ENCODE assay signal across 8 cellular contexts in genomic region chr9:122828965-122829284, GRCh38. TPM values are rescaled to one million over a fixed set of nuclear protein-coding genes. Genes with fewer than 3 reads are reported as not detected.
A peak's percentile ranks its signal among the peaks of the same experiment; 100 is the strongest.
DNase-seq lines count a peak whose midpoint lies in the region; ATAC-seq, FAIRE-seq and TF ChIP-seq lines count a peak whose summit lies in the region.
"Not testable (repeated sequence)": the region's sequence is repeated elsewhere in the genome, so short reads cannot be mapped to it uniquely, and the experiment has no call there.

No MANE protein-coding gene starts in this region.

- H3K9me2 ChIP-seq in SU-DHL-6 (replicated peaks; ENCODE audit: insufficient read depth, low read length); neural cell (ENCODE audit: insufficient read depth, low read length): not testable (repeated sequence)

- H3K14ac ChIP-seq in H1 (ENCODE audit: insufficient read length) = not testable (repeated sequence)

- not testable (repeated sequence) for H4K20me1 ChIP-seq in SU-DHL-6 (ENCODE audit: low read depth, low read length); H1 (replicated peaks in 1 of 2; ENCODE audit: control insufficient read depth in 1 of 2, insufficient read depth in 2 of 2, low read length in 2 of 2); neural cell (ENCODE audit: insufficient read depth)

- H3K9me3 ChIP-seq in SU-DHL-6 (ENCODE audit: insufficient read depth, low read length); H1 (ENCODE audit: insufficient read depth in 2 of 2, low read depth in 1 of 2, low read length in 1 of 2); neural cell (ENCODE audit: low read length): not testable (repeated sequence)

- H3K27ac ChIP-seq in SU-DHL-6 (ENCODE audit: low read depth, low read length); H1 (ENCODE audit: low read depth, low read length); neural cell (ENCODE audit: low read length): not testable (repeated sequence)

- H2AFZ ChIP-seq in SU-DHL-6 (ENCODE audit: low read depth, low read length, severe bottlenecking) (peak overlapping the region; percentile 99), neural cell (ENCODE audit: low read depth, low read length) (peak overlapping the region; percentile 97)
- H2AFZ ChIP-seq in H1 (ENCODE audit: low read length) = not testable (repeated sequence)

- H2BK15ac ChIP-seq in H1 (ENCODE audit: low read length) = not testable (repeated sequence)

- H4K5ac ChIP-seq in H1 (ENCODE audit: insufficient read length, low read depth, low read length) = not testable (repeated sequence)

- not testable (repeated sequence) for TF ChIP-seq CTCF in AG10803 (conservative IDR thresholded peaks at IDR 0.05; ENCODE audit: low read length); HFFc6 (IDR thresholded peaks at IDR 0.05); SU-DHL-6 (IDR thresholded peaks at IDR 0.05; ENCODE audit: insufficient read depth, low read length, poor library complexity, severe bottlenecking); H1 (IDR thresholded peaks at IDR 0.05; ENCODE audit: control extremely low read depth in 1 of 3, insufficient read depth in 1 of 3, low read depth in 1 of 3, low read length in 3 of 3); neural cell (IDR thresholded peaks at IDR 0.05; ENCODE audit: poor library complexity, severe bottlenecking)

- not testable (repeated sequence) for H3K27me3 ChIP-seq in SU-DHL-6 (ENCODE audit: low read length); H1 (replicated peaks in 1 of 4; ENCODE audit: control insufficient read depth in 3 of 4, extremely low read depth in 1 of 4, insufficient read depth in 3 of 4, low read length in 3 of 4); neural cell (ENCODE audit: insufficient read depth, low read depth, low read length)

- not testable (repeated sequence) for DNase-seq in AG10803 (ENCODE audit: low read depth); HFFc6; activated naive CD8-positive, alpha-beta T cell treated with anti-CD3 and anti-CD28 coated beads, Interleukin-2, amount 50 U/mL, for 24 hours; H1 (ENCODE audit: low read depth in 1 of 2, low spot score in 2 of 2); immature natural killer cell; stimulated activated naive CD8-positive, alpha-beta T cell treated with anti-CD3 and anti-CD28 coated beads, Interleukin-15, amount 100 ng/mL, for 72 hours

- H3K4me1 Mint-ChIP-seq in HFFc6 (ENCODE audit: low read depth) (peaks cover 23% of the 10 kb centered on the region), immature natural killer cell (peaks cover 44 to 61% of the 10 kb centered on the region in 2 donors)
- peaks cover 30% of the 10 kb centered on the region for H3K4me1 Mint-ChIP-seq in activated naive CD8-positive, alpha-beta T cell treated with anti-CD3 and anti-CD28 coated beads, Interleukin-2, amount 50 U/mL, for 24 hours
- H3K4me1 Mint-ChIP-seq in stimulated activated naive CD8-positive, alpha-beta T cell treated with anti-CD3 and anti-CD28 coated beads, Interleukin-15, amount 100 ng/mL, for 72 hours = peaks cover 42% of the 10 kb centered on the region

- H3K36me3 ChIP-seq in SU-DHL-6 (ENCODE audit: low read length); neural cell (ENCODE audit: insufficient read depth, low read length): not testable (repeated sequence)
- H3K36me3 ChIP-seq in H1 (ENCODE audit: control insufficient read depth in 2 of 4, insufficient read depth in 4 of 4, low read length in 3 of 4) = peaks cover 0 to 23% (median 11%) of the 10 kb centered on the region in 4 experiments; a peak in 5 of 8 replicates

- H3K79me1 ChIP-seq in H1 (ENCODE audit: low read depth, low read length) = not testable (repeated sequence)

- not testable (repeated sequence) for H3K36me3 Mint-ChIP-seq in HFFc6 (ENCODE audit: low read depth); activated naive CD8-positive, alpha-beta T cell treated with anti-CD3 and anti-CD28 coated beads, Interleukin-2, amount 50 U/mL, for 24 hours (ENCODE audit: low read depth); immature natural killer cell

- not testable (repeated sequence) for H3K4ac ChIP-seq in H1 (replicated peaks; ENCODE audit: insufficient read length, low read depth, low read length)

- peak overlapping the region; percentile 90 for H3K27ac Mint-ChIP-seq in HFFc6
- H3K27ac Mint-ChIP-seq in activated naive CD8-positive, alpha-beta T cell treated with anti-CD3 and anti-CD28 coated beads, Interleukin-2, amount 50 U/mL, for 24 hours = peak overlapping the region; percentile 92
- peak overlapping the region; percentile 90 to 96 (median 92) for H3K27ac Mint-ChIP-seq in immature natural killer cell
- peak overlapping the region; percentile 97 to 98 for H3K27ac Mint-ChIP-seq in stimulated activated naive CD8-positive, alpha-beta T cell treated with anti-CD3 and anti-CD28 coated beads, Interleukin-15, amount 100 ng/mL, for 72 hours

- H3K18ac ChIP-seq in H1 (ENCODE audit: extremely low read depth, low read length) = not testable (repeated sequence)

- peak overlapping the region; percentile 99 for H3K4me3 ChIP-seq in AG10803 (ENCODE audit: low read length)
- H3K4me3 ChIP-seq in SU-DHL-6 (ENCODE audit: insufficient read depth, low read length, poor library complexity, severe bottlenecking) = peak overlapping the region; percentile 83
- peak overlapping the region; percentile 81 to 97 (median 92); a peak in 6 of 8 replicates for H3K4me3 ChIP-seq in H1 (ENCODE audit: extremely low read depth in 1 of 4, insufficient read depth in 2 of 4, low read depth in 3 of 4, low read length in 4 of 4)
- H3K4me3 ChIP-seq in neural cell (ENCODE audit: low read length) = peak overlapping the region; percentile 100

- WGBS in H1 (ENCODE audit: extremely low coverage in 1 of 2, insufficient coverage in 1 of 2, insufficient read length in 1 of 2, insufficient replicate concordance in 2 of 2, low coverage in 1 of 2, low lambda C conversion rate in 2 of 2, missing lambda C conversion rate in 1 of 2), 2 experiments = 77% methylated on average over 17 of the region's 18 CpGs; no CpG with 5 or more reads in 1 of the 2 experiments

- not testable (repeated sequence) for H3K23ac ChIP-seq in H1 (ENCODE audit: insufficient read length)

- H2BK12ac ChIP-seq in H1 (ENCODE audit: low read depth, low read length) = not testable (repeated sequence)

- not testable (repeated sequence) for H3K27me3 Mint-ChIP-seq in HFFc6 (ENCODE audit: insufficient read depth); activated naive CD8-positive, alpha-beta T cell treated with anti-CD3 and anti-CD28 coated beads, Interleukin-2, amount 50 U/mL, for 24 hours; stimulated activated naive CD8-positive, alpha-beta T cell treated with anti-CD3 and anti-CD28 coated beads, Interleukin-15, amount 100 ng/mL, for 72 hours
- H3K27me3 Mint-ChIP-seq in immature natural killer cell (ENCODE audit: low read depth in 3 of 3) = peaks cover 7 to 23% (median 10%) of the 10 kb centered on the region in 3 donors

- CTCF ChIA-PET in H1 (lab: Charles Lee; ENCODE audit: partially characterized antibody) = interaction anchor here (0.6 kb wide), 1 partner anchor 391 kb away, joined by 3 read pairs; no protein-coding TSS in a partner anchor

- POLR2A ChIA-PET in H1 (lab: Charles Lee; ENCODE audit: partially characterized antibody) = interaction anchor here (1.1 kb wide), 1 partner anchor 76 kb away, joined by 5 read pairs; the partner anchor contains the start of gene RC3H2

- not testable (repeated sequence) for TF ChIP-seq EP300 in H1 (IDR thresholded peaks at IDR 0.05; ENCODE audit: borderline replicate concordance in 1 of 2, low read depth in 2 of 2, low read length in 2 of 2); neural cell (conservative IDR thresholded peaks at IDR 0.05; ENCODE audit: poor library complexity, severe bottlenecking)

- peaks cover 31% of the 10 kb centered on the region for H3K79me2 ChIP-seq in SU-DHL-6 (ENCODE audit: insufficient read depth, low read length)
- peaks cover 5 to 32% of the 10 kb centered on the region in 2 experiments; a peak in 3 of 4 replicates for H3K79me2 ChIP-seq in H1 (ENCODE audit: control insufficient read depth in 1 of 2, insufficient read depth in 2 of 2, low read length in 2 of 2)
- H3K79me2 ChIP-seq in neural cell (replicated peaks; ENCODE audit: insufficient read depth, low read length) = peaks cover 38% of the 10 kb centered on the region

- H2BK20ac ChIP-seq in H1 (ENCODE audit: low read length) = not testable (repeated sequence)

- H4K8ac ChIP-seq in H1 (ENCODE audit: extremely low read depth, insufficient read depth, low read length) = not testable (repeated sequence)

- not testable (repeated sequence) for H3K4me1 ChIP-seq in H1 (replicated peaks in 1 of 4; ENCODE audit: control insufficient read depth in 3 of 4, insufficient read depth in 4 of 4, low read length in 3 of 4)

- not testable (repeated sequence) for H3F3A ChIP-seq in SU-DHL-6 (ENCODE audit: insufficient read depth); neural cell (ENCODE audit: insufficient read depth, low read length, poor library complexity, severe bottlenecking)

- H2BK5ac ChIP-seq in H1 (ENCODE audit: low read depth, low read length) = not testable (repeated sequence)

- not testable (repeated sequence) for TF ChIP-seq RAD21 in H1 (IDR thresholded peaks at IDR 0.05 in 1 of 2, conservative IDR thresholded peaks at IDR 0.05 in 1 of 2; ENCODE audit: low read depth in 2 of 2, low read length in 2 of 2); neural cell (conservative IDR thresholded peaks at IDR 0.05)

- H2AK5ac ChIP-seq in H1 (ENCODE audit: low read depth, low read length) = not testable (repeated sequence)

- not testable (repeated sequence) for H4K91ac ChIP-seq in H1 (replicated peaks; ENCODE audit: insufficient read length, low read length)

- H3K23me2 ChIP-seq in H1 (ENCODE audit: low read depth, low read length) = not testable (repeated sequence)

- not testable (repeated sequence) for H3K9me3 Mint-ChIP-seq in HFFc6; activated naive CD8-positive, alpha-beta T cell treated with anti-CD3 and anti-CD28 coated beads, Interleukin-2, amount 50 U/mL, for 24 hours; immature natural killer cell; stimulated activated naive CD8-positive, alpha-beta T cell treated with anti-CD3 and anti-CD28 coated beads, Interleukin-15, amount 100 ng/mL, for 72 hours

- H3K9ac ChIP-seq in SU-DHL-6 (ENCODE audit: low read length) = peak overlapping the region; percentile 92
- not testable (repeated sequence) for H3K9ac ChIP-seq in H1 (replicated peaks in 1 of 4; ENCODE audit: extremely low read depth in 1 of 4, low read depth in 3 of 4, low read length in 3 of 4)
- peak overlapping the region; percentile 76 for H3K9ac ChIP-seq in neural cell (ENCODE audit: low read length)

- not testable (repeated sequence) for FAIRE-seq in H1 (lab: Jason Lieb, UNC)

- H3K4me3 Mint-ChIP-seq in HFFc6 (peak overlapping the region; percentile 99), immature natural killer cell (peak overlapping the region; percentile 92 to 100 (median 98))
- peak overlapping the region; percentile 98 for H3K4me3 Mint-ChIP-seq in activated naive CD8-positive, alpha-beta T cell treated with anti-CD3 and anti-CD28 coated beads, Interleukin-2, amount 50 U/mL, for 24 hours
- peak overlapping the region; percentile 93 to 97 for H3K4me3 Mint-ChIP-seq in stimulated activated naive CD8-positive, alpha-beta T cell treated with anti-CD3 and anti-CD28 coated beads, Interleukin-15, amount 100 ng/mL, for 72 hours

- not testable (repeated sequence) for TF ChIP-seq POLR2A in H1 (IDR thresholded peaks at IDR 0.05; ENCODE audit: control extremely low read depth in 1 of 2, low read depth in 2 of 2, low read length in 2 of 2)

- H3K56ac ChIP-seq in H1 (replicated peaks; ENCODE audit: insufficient read length, low read depth, low read length) = not testable (repeated sequence)

- not testable (repeated sequence) for H2BK120ac ChIP-seq in H1 (replicated peaks; ENCODE audit: low read depth, low read length)

- not testable (repeated sequence) for ATAC-seq in activated naive CD8-positive, alpha-beta T cell treated with anti-CD3 and anti-CD28 coated beads, Interleukin-2, amount 50 U/mL, for 24 hours; stimulated activated naive CD8-positive, alpha-beta T cell treated with anti-CD3 and anti-CD28 coated beads, Interleukin-15, amount 100 ng/mL, for 72 hours

- H3K4me2 ChIP-seq in SU-DHL-6 (ENCODE audit: low read depth, low read length, poor library complexity, severe bottlenecking) = peak overlapping the region; percentile 61
- H3K4me2 ChIP-seq in H1 (ENCODE audit: insufficient read depth in 1 of 2, low read depth in 2 of 2, low read length in 2 of 2); neural cell (ENCODE audit: low read length): not testable (repeated sequence)

RNA-seq across cellular contexts. Expression of gene PDCL, which starts 0.5 kb away (rescaled TPM):
- total RNA-seq in HFFc6 (2021; fragmentation: NEBNext Ultra II Directional; extraction: Animal tissue kit (Norgen Biotek cat#: 25700)) = 10 to 100 TPM; 17.3 to 23.0 (median 21.4) TPM
- total RNA-seq in H1 (2021; fragmentation: NEBNext Ultra II Directional; extraction: Animal tissue kit (Norgen Biotek cat#: 25700)) = 21.8 and 24.6 TPM in 2 replicates
- 5.4 and 7.1 TPM in 2 replicates for polyA plus RNA-seq in H1 (2011; rRNA removed)
- 11.5 TPM for polyA plus RNA-seq in H1 (2011; cell fraction: cytosol; rRNA removed)
- polyA plus RNA-seq in H1 (2011; cell fraction: nucleus; rRNA removed) = 4.9 TPM
- polyA plus RNA-seq in H1 (2012, experiment 1 of 2) = 13.9 to 24.1 TPM (median 15.6 TPM) in 4 replicates
- 3.2 TPM for polyA plus RNA-seq in H1 (2012, experiment 2 of 2)
- 12.0 TPM for polyA plus RNA-seq in H1 (2013, experiment 1 of 2)
- polyA plus RNA-seq in H1 (2013, experiment 2 of 2) = 11.9 TPM
- 10.8 and 15.7 TPM in 2 replicates for polyA minus RNA-seq in H1 (2011; rRNA and poly(A)+ RNA removed)
- 12.3 TPM for polyA minus RNA-seq in H1 (2011; cell fraction: cytosol; rRNA and poly(A)+ RNA removed)
- 10.4 TPM for polyA minus RNA-seq in H1 (2011; cell fraction: nucleus; rRNA and poly(A)+ RNA removed)
- 10 to 100 TPM; 10.0 to 14.0 (median 13.6) TPM for polyA plus RNA-seq in immature natural killer cell
- 35.1 and 44.4 TPM in 2 replicates for polyA plus RNA-seq in neural cell
- polyA minus RNA-seq in neural cell = 65.0 and 70.0 TPM in 2 replicates

RNA-seq across cellular contexts. Expression of gene OR1K1, which starts 29.0 kb away (rescaled TPM):
- not detected for total RNA-seq in HFFc6 (2021; fragmentation: NEBNext Ultra II Directional; extraction: Animal tissue kit (Norgen Biotek cat#: 25700))
- total RNA-seq in H1 (2021; fragmentation: NEBNext Ultra II Directional; extraction: Animal tissue kit (Norgen Biotek cat#: 25700)) = not detected in 2 replicates
- polyA plus RNA-seq in H1 (2011; rRNA removed) (not detected in 2 replicates), immature natural killer cell (not detected), neural cell (not detected in 2 replicates)
- polyA plus RNA-seq in H1 (2011; cell fraction: cytosol; rRNA removed) = not detected
- polyA plus RNA-seq in H1 (2011; cell fraction: nucleus; rRNA removed) = not detected
- not detected in 4 replicates for polyA plus RNA-seq in H1 (2012, experiment 1 of 2)
- polyA plus RNA-seq in H1 (2012, experiment 2 of 2) = not detected
- not detected for polyA plus RNA-seq in H1 (2013, experiment 1 of 2)
- not detected for polyA plus RNA-seq in H1 (2013, experiment 2 of 2)
- polyA minus RNA-seq in H1 (2011; rRNA and poly(A)+ RNA removed) = not detected in 2 replicates
- not detected for polyA minus RNA-seq in H1 (2011; cell fraction: cytosol; rRNA and poly(A)+ RNA removed)
- not detected for polyA minus RNA-seq in H1 (2011; cell fraction: nucleus; rRNA and poly(A)+ RNA removed)
- polyA minus RNA-seq in neural cell = not detected in 2 replicates

RNA-seq across cellular contexts. Expression of gene OR5C1, which starts 40.2 kb away (rescaled TPM):
- not detected for total RNA-seq in HFFc6 (2021; fragmentation: NEBNext Ultra II Directional; extraction: Animal tissue kit (Norgen Biotek cat#: 25700))
- not detected in 2 replicates for total RNA-seq in H1 (2021; fragmentation: NEBNext Ultra II Directional; extraction: Animal tissue kit (Norgen Biotek cat#: 25700))
- polyA plus RNA-seq in H1 (2011; rRNA removed) (not detected in 2 replicates), immature natural killer cell (not detected), neural cell (not detected in 2 replicates)
- polyA plus RNA-seq in H1 (2011; cell fraction: cytosol; rRNA removed) = not detected
- not detected for polyA plus RNA-seq in H1 (2011; cell fraction: nucleus; rRNA removed)
- not detected in 4 replicates for polyA plus RNA-seq in H1 (2012, experiment 1 of 2)
- not detected for polyA plus RNA-seq in H1 (2012, experiment 2 of 2)
- not detected for polyA plus RNA-seq in H1 (2013, experiment 1 of 2)
- not detected for polyA plus RNA-seq in H1 (2013, experiment 2 of 2)
- not detected in 2 replicates for polyA minus RNA-seq in H1 (2011; rRNA and poly(A)+ RNA removed)
- polyA minus RNA-seq in H1 (2011; cell fraction: cytosol; rRNA and poly(A)+ RNA removed) = not detected
- polyA minus RNA-seq in H1 (2011; cell fraction: nucleus; rRNA and poly(A)+ RNA removed) = not detected
- polyA minus RNA-seq in neural cell = not detected in 2 replicates
